In the genomic region with DNA sequence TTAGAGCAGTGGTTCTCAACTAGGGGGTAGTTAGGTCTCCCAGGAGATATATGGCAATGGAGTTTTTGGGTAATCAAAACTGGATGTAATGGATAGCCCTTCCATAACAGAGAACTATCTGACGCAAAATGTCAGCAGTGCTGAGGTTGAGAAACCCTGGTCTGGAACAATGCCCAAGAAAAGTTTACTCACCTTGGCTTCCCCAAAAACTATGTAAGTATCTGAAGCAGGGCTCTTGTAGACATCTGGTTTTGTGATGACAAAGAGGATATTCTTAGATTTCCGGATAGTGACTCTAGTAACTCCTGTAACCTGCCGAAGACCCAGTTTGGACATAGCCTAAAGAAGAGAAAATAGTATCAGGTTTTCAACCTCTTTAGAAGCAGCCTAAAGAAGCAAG, we compare ENCODE assay signal across 22 cellular contexts. TPM values are rescaled to one million over a fixed set of nuclear protein-coding genes. Genes with fewer than 3 reads are reported as not detected.
DNase-seq lines count a peak whose midpoint lies in the region; FAIRE-seq and TF ChIP-seq lines count a peak whose summit lies in the region.
"Had no signal": no experiment of that assay in that cellular context is flagged by ENCODE, and none has a peak within 500 bp of the region (broad histone marks: within the 10 kb centered on the region; RNA-seq: fewer than 3 reads in every experiment).

No MANE protein-coding gene starts in this region.

- WGBS in testis, 2 donors: 94 to 95% methylated on average over 3 of the region's 3 CpGs

- no peaks in the 10 kb centered on the region for H3K27me3 Mint-ChIP-seq in CD8-positive, alpha-beta memory T cell
- H3K27me3 Mint-ChIP-seq in endothelial cell (ENCODE audit: unreplicated experiment): peaks cover 5% of the 10 kb centered on the region
- H3K27me3 Mint-ChIP-seq: B cell had no signal

- intact Hi-C loops in A673 (cut with micrococcal nuclease; ENCODE audit: unreplicated experiment) (no loop called here), testis (cut with DNase I; ENCODE audit: low total_unique reads) (no loop called here)

- H3K9me3 ChIP-seq in A673 (ENCODE audit: low read depth, low read length, poor library complexity, severe bottlenecking) (no peaks in the 10 kb centered on the region), testis (no peaks in the 10 kb centered on the region)
- no peaks in the 10 kb centered on the region for H3K9me3 ChIP-seq in CD8-positive, alpha-beta memory T cell (ENCODE audit: low read length)
- H3K9me3 ChIP-seq: Peyer's patch had no signal

- H3K27ac ChIP-seq in A673 (ENCODE audit: low read depth, low read length, poor library complexity, severe bottlenecking) (peak overlapping the region; percentile 15), testis (peak overlapping the region in 1 of 2 donors; percentile 35)
- no peak overlapping the region for H3K27ac ChIP-seq in CD8-positive, alpha-beta memory T cell (ENCODE audit: low read depth, low read length)
- H3K27ac ChIP-seq: C4-2B, Peyer's patch had no signal

- H3K36me3 ChIP-seq in A673 (ENCODE audit: insufficient read depth, low read length, poor library complexity, severe bottlenecking): peaks cover 58% of the 10 kb centered on the region
- peaks cover 36% of the 10 kb centered on the region for H3K36me3 ChIP-seq in CD8-positive, alpha-beta memory T cell (ENCODE audit: insufficient read depth, low read length)
- H3K36me3 ChIP-seq in testis (ENCODE audit: low read depth, missing control alignments): no peaks in the 10 kb centered on the region

- CTCF ChIA-PET in A673 (lab: Charles Lee): no interaction called here
- CTCF ChIA-PET in CD8-positive, alpha-beta memory T cell (lab: Charles Lee): no interaction called here

- H3K4me3 ChIP-seq in A673 (ENCODE audit: low read depth, low read length, poor library complexity, severe bottlenecking) (no peak overlapping the region), fibroblast of mammary gland (ENCODE audit: control insufficient read depth, low read depth, low read length) (no peak overlapping the region), testis (no peak overlapping the region)
- H3K4me3 ChIP-seq in CD8-positive, alpha-beta memory T cell (ENCODE audit: low read length): no peak overlapping the region
- H3K4me3 ChIP-seq: Peyer's patch had no signal

- BruUV-seq in A673 (replicated peaks; lab: Mats Ljungman, UMichigan): no TSS peak

- POLR2A ChIA-PET in A673 (lab: Charles Lee; ENCODE audit: low non-redundant PET): no interaction called here
- POLR2A ChIA-PET in CD8-positive, alpha-beta memory T cell (lab: Charles Lee): no interaction called here

- H3K27ac Mint-ChIP-seq in CD8-positive, alpha-beta memory T cell: no peak overlapping the region
- H3K27ac Mint-ChIP-seq in endothelial cell (ENCODE audit: unreplicated experiment): no peak overlapping the region
- H3K27ac Mint-ChIP-seq: B cell; CD8-positive, alpha-beta T cell had no signal

- H3K4me1 Mint-ChIP-seq in CD8-positive, alpha-beta memory T cell: peaks cover 19 to 26% (median 24%) of the 10 kb centered on the region in 3 donors
- peaks cover 10% of the 10 kb centered on the region for H3K4me1 Mint-ChIP-seq in endothelial cell (ENCODE audit: unreplicated experiment)

- H3K36me3 Mint-ChIP-seq in CD8-positive, alpha-beta memory T cell: peaks cover 10 to 58% (median 24%) of the 10 kb centered on the region in 3 donors
- peaks cover 40% of the 10 kb centered on the region for H3K36me3 Mint-ChIP-seq in endothelial cell (ENCODE audit: low read depth, unreplicated experiment)

- FAIRE-seq in GM12891 (lab: Jason Lieb, UNC): no peak
- FAIRE-seq: GM12892, GM19239, H54 had no signal

- H3K9me3 Mint-ChIP-seq in CD8-positive, alpha-beta memory T cell: no peaks in the 10 kb centered on the region
- no peaks in the 10 kb centered on the region for H3K9me3 Mint-ChIP-seq in endothelial cell (ENCODE audit: unreplicated experiment)
- H3K9me3 Mint-ChIP-seq: CD8-positive, alpha-beta T cell had no signal

- DNase-seq in A673 (ENCODE audit: low spot score) (no peak), GM12891 (ENCODE audit: insufficient read length, low spot score) (no peak), RPMI8226 (peak; percentile 38), fibroblast of mammary gland (ENCODE audit: low read depth) (peak; percentile 27), endothelial cell (ENCODE audit: low spot score) (no peak), testis (no peak)
- DNase-seq in CD8-positive, alpha-beta memory T cell: no peak
- DNase-seq: Calu3; CD8-positive, alpha-beta T cell; DMS79 treated with DMSO at 0.1 percent for 48 hours; GF-D8; NCI-H1694; NCI-H2029 treated with DMSO at 0.1 percent for 48 hours; NCI-H446 treated with DMSO at 0.1 percent for 48 hours; NCI-H526 had no signal

- H3K4me1 ChIP-seq in A673 (ENCODE audit: insufficient read depth, low read length, poor library complexity, severe bottlenecking) (peaks cover 22% of the 10 kb centered on the region), testis (peaks cover 15% of the 10 kb centered on the region)
- H3K4me1 ChIP-seq in CD8-positive, alpha-beta memory T cell (ENCODE audit: insufficient read depth, low read length): peaks cover 14% of the 10 kb centered on the region

- TF ChIP-seq POLR2A in GM12891 (IDR thresholded peaks at IDR 0.05; ENCODE audit: low read depth, low read length): 0 out of 2 replicates have a peak, but pooled peaks have one; percentile 10
- no peak for TF ChIP-seq POLR2A in testis (IDR thresholded peaks at IDR 0.05)

- H3K4me3 Mint-ChIP-seq in CD8-positive, alpha-beta memory T cell: no peak overlapping the region
- H3K4me3 Mint-ChIP-seq in endothelial cell (ENCODE audit: unreplicated experiment): no peak overlapping the region
- H3K4me3 Mint-ChIP-seq: B cell; CD8-positive, alpha-beta T cell had no signal

- H3K27me3 ChIP-seq in A673 (replicated peaks; ENCODE audit: insufficient read depth, low read depth, low read length, poor library complexity): no peaks in the 10 kb centered on the region
- no peaks in the 10 kb centered on the region for H3K27me3 ChIP-seq in CD8-positive, alpha-beta memory T cell (ENCODE audit: insufficient read depth, low read length, poor library complexity, severe bottlenecking)
- H3K27me3 ChIP-seq in testis: no peaks in the 10 kb centered on the region
- H3K27me3 ChIP-seq: Peyer's patch had no signal

- TF ChIP-seq CTCF in A673 (conservative IDR thresholded peaks at IDR 0.05; ENCODE audit: low read depth, low read length) (no peak), fibroblast of mammary gland (conservative IDR thresholded peaks at IDR 0.05; ENCODE audit: control insufficient read depth, insufficient read depth, low read depth, low read length) (no peak), endothelial cell (IDR thresholded peaks at IDR 0.05; ENCODE audit: unreplicated experiment) (no peak), testis (IDR thresholded peaks at IDR 0.05) (no peak)

TF ChIP-seq in GM12891, 5 proteins besides CTCF, POLR2A, EP300 and RAD21:
- TF ChIP-seq PAX5 (IDR thresholded peaks at IDR 0.05; ENCODE audit: insufficient read depth, low read length, severe bottlenecking) (no peak), SPI1 (IDR thresholded peaks at IDR 0.05; ENCODE audit: low read depth, low read length) (no peak), TAF1 (IDR thresholded peaks at IDR 0.05; ENCODE audit: low read depth, low read length) (no peak), POU2F2 (IDR thresholded peaks at IDR 0.05; ENCODE audit: low read depth, low read length) (no peak), POLR2AphosphoS5 (IDR thresholded peaks at IDR 0.05; ENCODE audit: low read depth, low read length) (no peak)

RNA-seq across cellular contexts. Expression of gene NACA, which starts 11.8 kb away (rescaled TPM):
- total RNA-seq in A673 (2021) (906 and 908 TPM in 2 replicates), endothelial cell (ENCODE audit: unreplicated experiment) (687 TPM), testis (100 to 1,000 TPM; 431 to 696 TPM)
- 2,973 TPM for polyA plus RNA-seq in GM12891 (2012; ENCODE audit: low read depth, missing spikeins)
- total RNA-seq in CD8-positive, alpha-beta memory T cell: 1,000 to 10,000 TPM in 1 of 2 experiments, 100 to 1,000 TPM in 1; 957 to 1,017 TPM
- polyA plus RNA-seq in CD8-positive, alpha-beta memory T cell: 1,079 TPM
- 866 TPM for polyA plus RNA-seq in testis (ENCODE audit: insufficient read depth, low read depth, low replicate concordance)

RNA-seq across cellular contexts. Expression of gene PTGES3, which starts 25.3 kb away (rescaled TPM):
- 413 and 450 TPM in 2 replicates for total RNA-seq in A673 (2021)
- 158 TPM for polyA plus RNA-seq in GM12891 (2012; ENCODE audit: low read depth, missing spikeins)
- 100 to 1,000 TPM; 431 to 437 TPM for total RNA-seq in CD8-positive, alpha-beta memory T cell
- polyA plus RNA-seq in CD8-positive, alpha-beta memory T cell: 242 TPM
- total RNA-seq in endothelial cell (ENCODE audit: unreplicated experiment): 165 TPM
- total RNA-seq in testis: 100 to 1,000 TPM; 102 to 110 TPM
- 267 TPM for polyA plus RNA-seq in testis (ENCODE audit: insufficient read depth, low read depth, low replicate concordance)

RNA-seq across cellular contexts. Expression of gene PRIM1, which starts 38.8 kb away (rescaled TPM):
- total RNA-seq in A673 (2021) (51.9 and 66.2 TPM in 2 replicates), endothelial cell (ENCODE audit: unreplicated experiment) (11.2 TPM), testis (10 to 100 TPM; 20.5 to 29.9 TPM)
- 27.6 TPM for polyA plus RNA-seq in GM12891 (2012; ENCODE audit: low read depth, missing spikeins)
- 10 to 100 TPM; 79.1 to 80.5 TPM for total RNA-seq in CD8-positive, alpha-beta memory T cell
- polyA plus RNA-seq in CD8-positive, alpha-beta memory T cell: 39.6 TPM
- polyA plus RNA-seq in testis (ENCODE audit: insufficient read depth, low read depth, low replicate concordance): 21.8 TPM

RNA-seq across cellular contexts. Expression of gene HSD17B6, which starts 49.8 kb away (rescaled TPM):
- total RNA-seq in A673 (2021) (0.39 and 1.2 TPM in 2 replicates), endothelial cell (ENCODE audit: unreplicated experiment) (1.8 TPM), testis (10 to 100 TPM in 1 of 2 donors, 1 to 10 TPM in 1; 9.8 to 12.0 TPM)
- polyA plus RNA-seq in GM12891 (2012; ENCODE audit: low read depth, missing spikeins): 0.47 TPM
- total RNA-seq in CD8-positive, alpha-beta memory T cell: 1 to 10 TPM; 1.5 to 1.9 TPM
- polyA plus RNA-seq in CD8-positive, alpha-beta memory T cell: 0.56 TPM
- 36.1 TPM for polyA plus RNA-seq in testis (ENCODE audit: insufficient read depth, low read depth, low replicate concordance)
- total RNA-seq: HT-29 had no signal

Comparison
In these comparisons a context has a peak if more than half of its experiments do, and no peak if none do; other contexts are left out.
1. DNase-seq: peak in RPMI8226 (single experiment) and fibroblast of mammary gland (single experiment); none in A673 (single experiment), GM12891 (single experiment), CD8-positive, alpha-beta memory T cell (0 of 5), endothelial cell (single experiment) and testis (single experiment).